2 cellular contexts compared by ENCODE assay signal in the genomic region with DNA sequence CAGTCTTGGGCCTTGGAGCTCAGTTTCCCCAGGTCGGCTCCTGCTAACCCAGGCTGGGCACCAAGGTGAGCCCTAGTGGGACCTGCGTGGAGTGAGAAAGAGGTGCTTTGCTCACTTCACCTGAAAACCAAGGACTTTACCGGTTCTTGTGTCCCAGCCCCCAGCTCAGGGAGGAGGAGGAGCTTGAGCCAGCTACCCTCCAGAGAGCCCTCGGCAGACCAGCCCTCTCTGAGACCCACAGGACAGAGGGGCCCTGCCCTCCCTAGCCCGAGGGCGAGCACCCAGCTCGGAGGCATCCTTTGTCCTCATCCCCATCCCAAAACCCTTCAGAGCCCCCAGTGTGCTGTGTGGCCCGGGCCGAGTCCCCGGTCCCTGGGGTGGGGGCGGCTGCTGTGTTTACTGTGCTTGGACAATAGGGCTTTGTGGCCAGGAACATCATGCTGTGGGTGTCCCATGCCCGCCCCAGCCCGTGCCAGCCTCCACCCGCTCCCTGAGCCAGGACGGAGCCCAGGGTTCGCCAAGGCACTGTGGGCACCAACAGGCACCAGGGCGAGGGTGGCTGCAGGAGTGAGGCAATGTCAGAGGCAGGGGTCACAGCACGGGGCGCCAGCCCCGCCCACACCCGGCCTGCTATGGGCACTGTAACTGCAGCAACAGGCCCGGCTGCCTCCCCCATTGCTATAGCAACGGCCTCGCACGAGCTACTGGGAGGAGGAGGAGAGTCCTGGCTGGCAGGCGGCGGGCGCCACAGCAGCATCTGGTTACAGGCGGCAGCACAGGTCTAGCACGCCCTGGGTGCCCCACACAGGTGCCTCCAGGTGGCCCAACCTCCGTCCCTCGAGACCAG.
TF ChIP-seq lines count a peak whose summit lies in the region.

No MANE protein-coding gene starts in this region.

TF ChIP-seq in SK-N-SH, 30 proteins besides CTCF, POLR2A, EP300 and RAD21 (continued from another document):
- TF ChIP-seq, protein P1, sequence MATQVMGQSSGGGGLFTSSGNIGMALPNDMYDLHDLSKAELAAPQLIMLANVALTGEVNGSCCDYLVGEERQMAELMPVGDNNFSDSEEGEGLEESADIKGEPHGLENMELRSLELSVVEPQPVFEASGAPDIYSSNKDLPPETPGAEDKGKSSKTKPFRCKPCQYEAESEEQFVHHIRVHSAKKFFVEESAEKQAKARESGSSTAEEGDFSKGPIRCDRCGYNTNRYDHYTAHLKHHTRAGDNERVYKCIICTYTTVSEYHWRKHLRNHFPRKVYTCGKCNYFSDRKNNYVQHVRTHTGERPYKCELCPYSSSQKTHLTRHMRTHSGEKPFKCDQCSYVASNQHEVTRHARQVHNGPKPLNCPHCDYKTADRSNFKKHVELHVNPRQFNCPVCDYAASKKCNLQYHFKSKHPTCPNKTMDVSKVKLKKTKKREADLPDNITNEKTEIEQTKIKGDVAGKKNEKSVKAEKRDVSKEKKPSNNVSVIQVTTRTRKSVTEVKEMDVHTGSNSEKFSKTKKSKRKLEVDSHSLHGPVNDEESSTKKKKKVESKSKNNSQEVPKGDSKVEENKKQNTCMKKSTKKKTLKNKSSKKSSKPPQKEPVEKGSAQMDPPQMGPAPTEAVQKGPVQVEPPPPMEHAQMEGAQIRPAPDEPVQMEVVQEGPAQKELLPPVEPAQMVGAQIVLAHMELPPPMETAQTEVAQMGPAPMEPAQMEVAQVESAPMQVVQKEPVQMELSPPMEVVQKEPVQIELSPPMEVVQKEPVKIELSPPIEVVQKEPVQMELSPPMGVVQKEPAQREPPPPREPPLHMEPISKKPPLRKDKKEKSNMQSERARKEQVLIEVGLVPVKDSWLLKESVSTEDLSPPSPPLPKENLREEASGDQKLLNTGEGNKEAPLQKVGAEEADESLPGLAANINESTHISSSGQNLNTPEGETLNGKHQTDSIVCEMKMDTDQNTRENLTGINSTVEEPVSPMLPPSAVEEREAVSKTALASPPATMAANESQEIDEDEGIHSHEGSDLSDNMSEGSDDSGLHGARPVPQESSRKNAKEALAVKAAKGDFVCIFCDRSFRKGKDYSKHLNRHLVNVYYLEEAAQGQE (IDR thresholded peaks at IDR 0.05; ENCODE audit: low read depth, low read length), result no peak
- no peak for TF ChIP-seq GATA2 (CRISPR knock-in tag; IDR thresholded peaks at IDR 0.05)
- peak; percentile 90 for TF ChIP-seq MXI1 (IDR thresholded peaks at IDR 0.05; ENCODE audit: low read depth, low read length)
- no peak for TF ChIP-seq NRF1 (IDR thresholded peaks at IDR 0.05; ENCODE audit: low read depth, low read length)
- TF ChIP-seq RCOR1 (IDR thresholded peaks at IDR 0.05; ENCODE audit: low read length), result no peak

TF ChIP-seq in SK-N-SH treated with all-trans-retinoic acid at 6 μM for 48 hours, 23 proteins besides CTCF, POLR2A, EP300 and RAD21 (continued from another document):
- TF ChIP-seq, protein P2, sequence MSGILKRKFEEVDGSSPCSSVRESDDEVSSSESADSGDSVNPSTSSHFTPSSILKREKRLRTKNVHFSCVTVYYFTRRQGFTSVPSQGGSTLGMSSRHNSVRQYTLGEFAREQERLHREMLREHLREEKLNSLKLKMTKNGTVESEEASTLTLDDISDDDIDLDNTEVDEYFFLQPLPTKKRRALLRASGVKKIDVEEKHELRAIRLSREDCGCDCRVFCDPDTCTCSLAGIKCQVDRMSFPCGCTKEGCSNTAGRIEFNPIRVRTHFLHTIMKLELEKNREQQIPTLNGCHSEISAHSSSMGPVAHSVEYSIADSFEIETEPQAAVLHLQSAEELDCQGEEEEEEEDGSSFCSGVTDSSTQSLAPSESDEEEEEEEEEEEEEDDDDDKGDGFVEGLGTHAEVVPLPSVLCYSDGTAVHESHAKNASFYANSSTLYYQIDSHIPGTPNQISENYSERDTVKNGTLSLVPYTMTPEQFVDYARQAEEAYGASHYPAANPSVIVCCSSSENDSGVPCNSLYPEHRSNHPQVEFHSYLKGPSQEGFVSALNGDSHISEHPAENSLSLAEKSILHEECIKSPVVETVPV (CRISPR knock-in tag; IDR thresholded peaks at IDR 0.05), result no peak
- TF ChIP-seq ZFP30 (CRISPR knock-in tag; IDR thresholded peaks at IDR 0.05), result no peak
- no peak for TF ChIP-seq ZNF565 (CRISPR knock-in tag; conservative IDR thresholded peaks at IDR 0.05; ENCODE audit: low read depth)
- TF ChIP-seq TCF4 (CRISPR knock-in tag; IDR thresholded peaks at IDR 0.05; ENCODE audit: borderline replicate concordance), result no peak
- TF ChIP-seq BACH2 (CRISPR knock-in tag; IDR thresholded peaks at IDR 0.05; ENCODE audit: borderline replicate concordance), result no peak
- no peak for TF ChIP-seq PPARA (CRISPR knock-in tag; IDR thresholded peaks at IDR 0.05; ENCODE audit: borderline replicate concordance)
- no peak for TF ChIP-seq ESRRG (CRISPR knock-in tag; IDR thresholded peaks at IDR 0.05)
- TF ChIP-seq ARNTL (CRISPR knock-in tag; IDR thresholded peaks at IDR 0.05; ENCODE audit: borderline replicate concordance, low read depth), result no peak
- no peak for TF ChIP-seq OSR1 (CRISPR knock-in tag; IDR thresholded peaks at IDR 0.05)
- TF ChIP-seq, protein P3, sequence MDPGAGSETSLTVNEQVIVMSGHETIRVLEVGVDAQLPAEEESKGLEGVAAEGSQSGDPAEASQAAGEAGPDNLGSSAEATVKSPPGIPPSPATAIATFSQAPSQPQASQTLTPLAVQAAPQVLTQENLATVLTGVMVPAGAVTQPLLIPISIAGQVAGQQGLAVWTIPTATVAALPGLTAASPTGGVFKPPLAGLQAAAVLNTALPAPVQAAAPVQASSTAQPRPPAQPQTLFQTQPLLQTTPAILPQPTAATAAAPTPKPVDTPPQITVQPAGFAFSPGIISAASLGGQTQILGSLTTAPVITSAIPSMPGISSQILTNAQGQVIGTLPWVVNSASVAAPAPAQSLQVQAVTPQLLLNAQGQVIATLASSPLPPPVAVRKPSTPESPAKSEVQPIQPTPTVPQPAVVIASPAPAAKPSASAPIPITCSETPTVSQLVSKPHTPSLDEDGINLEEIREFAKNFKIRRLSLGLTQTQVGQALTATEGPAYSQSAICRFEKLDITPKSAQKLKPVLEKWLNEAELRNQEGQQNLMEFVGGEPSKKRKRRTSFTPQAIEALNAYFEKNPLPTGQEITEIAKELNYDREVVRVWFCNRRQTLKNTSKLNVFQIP (CRISPR knock-in tag; IDR thresholded peaks at IDR 0.05; ENCODE audit: borderline replicate concordance, low read depth), result no peak
- no peak for TF ChIP-seq ISL1 (CRISPR knock-in tag; IDR thresholded peaks at IDR 0.05)
- TF ChIP-seq ZNF8 (CRISPR knock-in tag; IDR thresholded peaks at IDR 0.05), result no peak
- TF ChIP-seq SNAI2 (CRISPR knock-in tag; IDR thresholded peaks at IDR 0.05), result no peak
